17 cellular contexts compared by ENCODE assay signal in the genomic region with DNA sequence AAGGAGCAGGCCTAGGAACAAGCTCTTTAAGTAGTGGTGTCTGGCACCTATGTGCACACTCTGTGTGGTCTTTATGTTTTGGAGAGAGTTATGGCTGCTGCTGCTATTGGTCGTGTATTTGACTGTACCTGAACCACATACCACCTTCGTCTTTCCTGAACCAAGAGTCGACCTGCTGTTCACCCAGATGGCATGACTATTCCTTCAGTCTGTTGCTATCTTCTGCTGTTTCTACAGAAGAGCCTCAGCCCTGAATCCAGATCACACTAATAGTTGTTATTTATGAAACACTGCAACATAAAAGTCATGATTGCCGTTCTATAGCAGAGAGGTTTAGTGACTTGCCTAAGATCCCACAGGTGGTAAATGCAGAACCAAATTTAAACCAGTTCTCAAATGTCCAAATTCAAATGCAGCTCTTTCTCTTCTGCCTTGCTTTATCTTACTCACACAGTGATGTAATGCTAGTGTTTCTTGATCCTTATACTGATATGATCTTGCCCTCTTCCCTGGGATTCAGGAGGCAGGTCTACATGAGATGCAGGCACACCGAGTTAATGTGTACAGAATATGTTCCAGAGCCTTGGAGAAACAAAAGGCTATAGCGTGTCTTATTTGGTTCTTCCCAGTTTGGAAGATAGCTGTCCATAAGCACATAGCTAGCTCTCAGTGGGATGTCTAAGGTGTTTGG.
A peak's percentile ranks its signal among the peaks of the same experiment; 100 is the strongest.
DNase-seq lines count a peak whose midpoint lies in the region; ATAC-seq and TF ChIP-seq lines count a peak whose summit lies in the region.
"Had no signal": no experiment of that assay in that cellular context is flagged by ENCODE, and none has a peak within 500 bp of the region (broad histone marks: within the 10 kb centered on the region; RNA-seq: fewer than 3 reads in every experiment).

No MANE protein-coding gene starts in this region.

- H3K27ac ChIP-seq in RWPE1, result peak overlapping the region; percentile 59
- H3K27ac ChIP-seq in testis, result peak overlapping the region; percentile 68
- H3K27ac ChIP-seq: lower lobe of right lung had no signal

- POLR2A ChIA-PET in activated CD4-positive, alpha-beta T cell treated with anti-CD3 and anti-CD28 coated beads, Interleukin-2, amount 10 ng/mL, durations not matched to agents 7 days and 5 days (lab: Charles Lee), result no interaction called here
- POLR2A ChIA-PET in RWPE1 (lab: Yijun Ruan, JAX; ENCODE audit: low non-redundant PET), result no interaction called here

- no peak overlapping the region for H3K4me3 ChIP-seq in testis
- H3K4me3 ChIP-seq: lower lobe of right lung had no signal

- no peak for DNase-seq in activated CD4-positive, alpha-beta T cell treated with anti-CD3 and anti-CD28 coated beads, Interleukin-2, amount 10 ng/mL, durations not matched to agents 7 days and 5 days
- DNase-seq in activated CD4-positive, alpha-beta T cell treated with anti-CD3 and anti-CD28 coated beads for 1 hour, result no peak
- DNase-seq in RWPE1 (ENCODE audit: low spot score) (no peak), left colon (no peak), testis (no peak), COLO668 (lab: John Stamatoyannopoulos, UW; ENCODE audit: unreplicated experiment) (no peak), KBM-7 (no peak), NCI-H1436 (lab: John Stamatoyannopoulos, UW) (no peak)
- DNase-seq: activated naive CD8-positive, alpha-beta T cell treated with anti-CD3 and anti-CD28 coated beads for 36 hours; DMS53; lower lobe of right lung; NCI-H1092 treated with DMSO at 0.1 percent for 48 hours; NCI-H2107; NCI-H526; nephron progenitor cell; small intestine; stimulated activated CD4-positive, alpha-beta T cell treated with anti-CD3 and anti-CD28 coated beads, Interleukin-4, amount 100 ng/mL, for 1 hour had no signal

- H3K4me1 Mint-ChIP-seq in activated CD4-positive, alpha-beta T cell treated with anti-CD3 and anti-CD28 coated beads, Interleukin-2, amount 10 ng/mL, durations not matched to agents 7 days and 5 days, result peaks cover 58% of the 10 kb centered on the region

- no peaks in the 10 kb centered on the region for H3K27me3 Mint-ChIP-seq in activated CD4-positive, alpha-beta T cell treated with anti-CD3 and anti-CD28 coated beads, Interleukin-2, amount 10 ng/mL, durations not matched to agents 7 days and 5 days
- H3K27me3 Mint-ChIP-seq: activated naive CD8-positive, alpha-beta T cell treated with anti-CD3 and anti-CD28 coated beads for 36 hours had no signal

- 85 to 87% methylated on average over 6 of the region's 6 CpGs for WGBS in testis, 2 donors

- H3K27me3 ChIP-seq in testis, result no peaks in the 10 kb centered on the region

- intact Hi-C loops in left colon (cut with DNase I, micrococcal nuclease) (no loop called here), testis (cut with DNase I; ENCODE audit: low total_unique reads) (no loop called here)

- no peak overlapping the region for H3K4me3 Mint-ChIP-seq in activated CD4-positive, alpha-beta T cell treated with anti-CD3 and anti-CD28 coated beads, Interleukin-2, amount 10 ng/mL, durations not matched to agents 7 days and 5 days
- H3K4me3 Mint-ChIP-seq: activated naive CD8-positive, alpha-beta T cell treated with anti-CD3 and anti-CD28 coated beads for 36 hours; nephron progenitor cell had no signal

- H3K36me3 Mint-ChIP-seq in activated CD4-positive, alpha-beta T cell treated with anti-CD3 and anti-CD28 coated beads, Interleukin-2, amount 10 ng/mL, durations not matched to agents 7 days and 5 days (ENCODE audit: low read depth), result peaks cover 19% of the 10 kb centered on the region

- TF ChIP-seq CTCF in RWPE1 (conservative IDR thresholded peaks at IDR 0.05; ENCODE audit: low read depth), result no peak
- no peak for TF ChIP-seq CTCF in testis (IDR thresholded peaks at IDR 0.05)

- peaks cover 3% of the 10 kb centered on the region for H3K9me3 Mint-ChIP-seq in activated CD4-positive, alpha-beta T cell treated with anti-CD3 and anti-CD28 coated beads, Interleukin-2, amount 10 ng/mL, durations not matched to agents 7 days and 5 days
- H3K9me3 Mint-ChIP-seq: activated naive CD8-positive, alpha-beta T cell treated with anti-CD3 and anti-CD28 coated beads for 36 hours; nephron progenitor cell had no signal

- in situ Hi-C loops in KBM-7 (cut with MboI; ENCODE audit: low pct_unique_long_range_greater_than_20kb, low sequenced_read_pairs), result no loop called here

- no peaks in the 10 kb centered on the region for H3K36me3 ChIP-seq in testis (ENCODE audit: low read depth, missing control alignments)
- H3K36me3 ChIP-seq: lower lobe of right lung had no signal

- no peak for TF ChIP-seq POLR2A in testis (IDR thresholded peaks at IDR 0.05)

- no peaks in the 10 kb centered on the region for H3K9me3 ChIP-seq in testis
- H3K9me3 ChIP-seq: lower lobe of right lung had no signal

- H3K4me1 ChIP-seq in testis, result peaks cover 22% of the 10 kb centered on the region

- peak; percentile 20 for ATAC-seq in left colon
- ATAC-seq: lower lobe of right lung had no signal

- CTCF ChIA-PET in activated CD4-positive, alpha-beta T cell treated with anti-CD3 and anti-CD28 coated beads, Interleukin-2, amount 10 ng/mL, durations not matched to agents 7 days and 5 days (lab: Charles Lee), result interaction anchor here (0.5 to 2.3 kb wide), 6 partner anchors 14 to 121 kb away, joined by 3 to 8 read pairs (median 4); no protein-coding TSS in a partner anchor
- CTCF ChIA-PET in RWPE1 (lab: Yijun Ruan, JAX), result no interaction called here

- peak overlapping the region; percentile 76 for H3K27ac Mint-ChIP-seq in activated CD4-positive, alpha-beta T cell treated with anti-CD3 and anti-CD28 coated beads, Interleukin-2, amount 10 ng/mL, durations not matched to agents 7 days and 5 days
- H3K27ac Mint-ChIP-seq: activated naive CD8-positive, alpha-beta T cell treated with anti-CD3 and anti-CD28 coated beads for 36 hours; nephron progenitor cell had no signal
